ENCODE assay signal across 29 cellular contexts in the genomic region with DNA sequence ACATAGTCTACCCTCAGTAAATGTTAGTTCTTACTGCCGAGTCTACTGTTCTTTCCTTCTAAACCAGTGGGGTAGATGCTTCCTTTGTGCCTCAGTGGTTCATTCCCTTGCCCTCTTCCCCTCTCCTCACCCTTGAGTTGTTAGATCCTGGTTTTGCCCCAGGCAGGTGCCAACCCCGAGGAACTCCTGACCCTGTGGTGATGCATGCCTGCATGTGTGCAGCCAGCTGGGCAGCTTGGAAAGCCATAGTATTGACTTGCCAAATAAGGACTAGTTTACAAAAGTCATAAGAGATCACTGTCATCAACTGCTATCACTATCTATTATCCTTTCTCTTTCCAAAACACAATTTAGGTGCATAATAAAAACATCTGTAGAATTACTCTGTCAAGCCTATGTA. TPM values are rescaled to one million over a fixed set of nuclear protein-coding genes. Genes with fewer than 3 reads are reported as not detected.
"Had no signal": no experiment of that assay in that cellular context is flagged by ENCODE, and none has a peak within 500 bp of the region (broad histone marks: within the 10 kb centered on the region; RNA-seq: fewer than 3 reads in every experiment).

No MANE protein-coding gene starts in this region.

- H3K4me1 Mint-ChIP-seq: activated naive CD8-positive, alpha-beta T cell treated with anti-CD3 and anti-CD28 coated beads, Interleukin-2, amount 10 ng/mL, durations not matched to agents 7 days and 5 days; mesothelial cell of epicardium had no signal

- H3K9me3 ChIP-seq: ascending aorta, ovary, psoas muscle, right atrium auricular region, stomach, suprapubic skin, tibial artery, upper lobe of right lung had no signal

- H3K27me3 Mint-ChIP-seq: dendritic cell treated with granulocyte-macrophage colony-stimulating factor and Interleukin-4, amounts not matched to agents 40 ng/mL and 50 ng/mL, for 4 days had no signal

- H3K27ac Mint-ChIP-seq: activated naive CD4-positive, alpha-beta T cell treated with anti-CD3 and anti-CD28 coated beads for 36 hours; activated naive CD8-positive, alpha-beta T cell treated with anti-CD3 and anti-CD28 coated beads, Interleukin-2, amount 10 ng/mL, durations not matched to agents 7 days and 5 days; activated T-helper 1 cell treated with anti-CD3 and anti-CD28 coated beads, Interleukin-12 subunit alpha, Interleukin-12 subunit beta, Interleukin-2, Interleukin-4 antibody, amounts not matched to agents 30 ng/mL and 10 ng/mL and 1 ng/mL, durations not matched to agents 14 hours and 24 hours and 36 hours; dendritic cell treated with granulocyte-macrophage colony-stimulating factor and Interleukin-4, amounts not matched to agents 40 ng/mL and 50 ng/mL, for 4 days; mesothelial cell of epicardium; stimulated activated naive B cell treated with anti-CD40 and anti-IgM and Interleukin-4, amounts not matched to agents 10 μg/mL and 1 μg/mL and 100 μg/mL, for 72 hours had no signal

- FAIRE-seq: islet of Langerhans had no signal

- H3K4me1 ChIP-seq: ascending aorta, foreskin keratinocyte, psoas muscle, right atrium auricular region, suprapubic skin, tibial artery, upper lobe of right lung had no signal

- H3K27me3 ChIP-seq: ascending aorta, esophagus muscularis mucosa, foreskin keratinocyte, ovary, right atrium auricular region, stomach, suprapubic skin, tibial artery, upper lobe of right lung had no signal

- H3K36me3 ChIP-seq: ascending aorta, esophagus muscularis mucosa, ovary, right atrium auricular region, stomach, suprapubic skin, tibial artery, upper lobe of right lung had no signal

- DNase-seq: activated CD4-positive, alpha-beta T cell treated with anti-CD3 and anti-CD28 coated beads for 4 hours; activated CD4-positive, alpha-beta T cell treated with anti-CD3 and anti-CD28 coated beads, Interleukin-2, amount 50 U/mL, for 48 hours; activated CD8-positive, alpha-beta memory T cell treated with anti-CD3 and anti-CD28 coated beads for 24 hours; activated effector memory CD4-positive, alpha-beta T cell treated with anti-CD3 and anti-CD28 coated beads, Interleukin-2, amount 50 U/mL, for 16 hours; activated naive CD4-positive, alpha-beta T cell treated with anti-CD3 and anti-CD28 coated beads for 36 hours; activated naive CD8-positive, alpha-beta T cell treated with anti-CD3 and anti-CD28 coated beads, Interleukin-2, amount 10 ng/mL, durations not matched to agents 7 days and 5 days; central memory CD4-positive, alpha-beta T cell; effector CD4-positive, alpha-beta T cell; foreskin keratinocyte; left cardiac atrium; mammary epithelial cell; naive B cell; ovary; psoas muscle; stimulated activated CD4-positive, alpha-beta T cell treated with anti-CD3 and anti-CD28 coated beads, Interleukin-15, amount 100 ng/mL, for 24 hours; stimulated activated CD4-positive, alpha-beta T cell treated with anti-CD3 and anti-CD28 coated beads, Interleukin-2, amount 100 ng/mL, for 24 hours; stimulated activated naive B cell treated with anti-CD40 and anti-IgM and Interleukin-4, amounts not matched to agents 10 μg/mL and 1 μg/mL and 100 μg/mL, for 72 hours; stomach; T-helper 1 cell; tibial artery; upper lobe of right lung had no signal

- H3K27ac ChIP-seq: ascending aorta, esophagus muscularis mucosa, foreskin keratinocyte, ovary, psoas muscle, right atrium auricular region, suprapubic skin, tibial artery, upper lobe of right lung had no signal

- H3K4me3 ChIP-seq: ascending aorta, esophagus muscularis mucosa, ovary, psoas muscle, right atrium auricular region, stomach, suprapubic skin, tibial artery, upper lobe of right lung had no signal

- ATAC-seq: foreskin keratinocyte; left cardiac atrium; psoas muscle; stimulated activated naive B cell treated with anti-CD40 and anti-IgM and Interleukin-4, amounts not matched to agents 10 μg/mL and 1 μg/mL and 100 μg/mL, for 72 hours; upper lobe of right lung had no signal

- H3K36me3 Mint-ChIP-seq: activated naive CD8-positive, alpha-beta T cell treated with anti-CD3 and anti-CD28 coated beads, Interleukin-2, amount 10 ng/mL, durations not matched to agents 7 days and 5 days; mesothelial cell of epicardium; naive B cell; stimulated activated naive B cell treated with anti-CD40 and anti-IgM and Interleukin-4, amounts not matched to agents 10 μg/mL and 1 μg/mL and 100 μg/mL, for 72 hours had no signal

- H3K4me3 Mint-ChIP-seq: activated naive CD4-positive, alpha-beta T cell treated with anti-CD3 and anti-CD28 coated beads for 36 hours; activated naive CD8-positive, alpha-beta T cell treated with anti-CD3 and anti-CD28 coated beads, Interleukin-2, amount 10 ng/mL, durations not matched to agents 7 days and 5 days; activated T-helper 1 cell treated with anti-CD3 and anti-CD28 coated beads, Interleukin-12 subunit alpha, Interleukin-12 subunit beta, Interleukin-2, Interleukin-4 antibody, amounts not matched to agents 30 ng/mL and 10 ng/mL and 1 ng/mL, durations not matched to agents 14 hours and 24 hours and 36 hours; dendritic cell treated with granulocyte-macrophage colony-stimulating factor and Interleukin-4, amounts not matched to agents 40 ng/mL and 50 ng/mL, for 4 days; mesothelial cell of epicardium; naive B cell; stimulated activated naive B cell treated with anti-CD40 and anti-IgM and Interleukin-4, amounts not matched to agents 10 μg/mL and 1 μg/mL and 100 μg/mL, for 72 hours had no signal

RNA-seq across cellular contexts. Expression of a gene that starts 50.9 kb away (rescaled TPM):
- total RNA-seq: activated naive CD4-positive, alpha-beta T cell treated with anti-CD3 and anti-CD28 coated beads for 36 hours; activated T-helper 1 cell treated with anti-CD3 and anti-CD28 coated beads, Interleukin-12 subunit alpha, Interleukin-12 subunit beta, Interleukin-2, Interleukin-4 antibody, amounts not matched to agents 30 ng/mL and 10 ng/mL and 1 ng/mL, durations not matched to agents 14 hours and 24 hours and 36 hours had no signal
